In the genomic region with DNA sequence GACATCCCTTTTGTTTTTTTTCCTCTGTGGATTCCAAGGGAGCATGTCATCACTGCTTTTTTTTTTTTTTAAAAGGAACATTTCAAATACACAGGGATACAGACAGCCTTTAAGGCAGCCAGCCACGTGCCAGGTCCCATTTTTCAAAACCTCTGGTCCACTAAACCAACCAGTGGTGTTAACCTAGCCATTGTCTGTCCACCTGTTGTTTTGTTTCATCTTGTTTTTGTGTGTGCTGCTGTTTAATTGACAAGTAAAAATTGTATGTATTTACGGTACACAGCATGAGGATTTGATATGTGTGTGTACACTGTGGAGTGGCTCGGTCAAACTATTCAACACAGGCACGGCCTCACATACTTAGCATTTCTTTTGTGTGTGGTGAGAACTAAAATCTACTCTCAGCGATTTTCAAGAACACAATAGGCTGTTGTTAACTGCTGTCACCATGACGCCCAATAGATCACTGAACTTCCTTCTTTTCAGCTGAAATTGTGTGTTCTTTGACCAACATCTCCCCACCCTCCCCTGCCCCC, we compare ENCODE assay signal across 9 cellular contexts. TPM values are rescaled to one million over a fixed set of nuclear protein-coding genes. Genes with fewer than 3 reads are reported as not detected.
DNase-seq lines count a peak whose midpoint lies in the region; ATAC-seq, FAIRE-seq and TF ChIP-seq lines count a peak whose summit lies in the region.
"Had no signal": no experiment of that assay in that cellular context is flagged by ENCODE, and none has a peak within 500 bp of the region (broad histone marks: within the 10 kb centered on the region; RNA-seq: fewer than 3 reads in every experiment).

No MANE protein-coding gene starts in this region.

- H3K79me1 ChIP-seq in mesendoderm (ENCODE audit: low read length) = no peaks in the 10 kb centered on the region

- no peaks in the 10 kb centered on the region for H3K79me2 ChIP-seq in mesendoderm (ENCODE audit: control insufficient read depth, insufficient read depth, low read length)

- H3K27me3 ChIP-seq in bronchial epithelial cell (ENCODE audit: control insufficient read depth, insufficient read depth, low read length) (no peaks in the 10 kb centered on the region), mesendoderm (ENCODE audit: insufficient read depth, low read length, poor library complexity) (no peaks in the 10 kb centered on the region)

- POLR2A ChIA-PET in activated CD8-positive, alpha-beta T cell treated with anti-CD3 and anti-CD28 coated beads for 36 hours (lab: Charles Lee) = no interaction called here

- no peak overlapping the region for H3K4me3 Mint-ChIP-seq in activated CD8-positive, alpha-beta T cell treated with anti-CD3 and anti-CD28 coated beads for 36 hours
- no peak overlapping the region for H3K4me3 Mint-ChIP-seq in activated naive CD8-positive, alpha-beta T cell treated with anti-CD3 and anti-CD28 coated beads for 36 hours

- WGBS in mesendoderm (ENCODE audit: extremely low coverage, insufficient coverage, low lambda C conversion rate) = no CpG with 5 or more reads among the region's 6 CpGs

- no peak for TF ChIP-seq CTCF in bronchial epithelial cell (IDR thresholded peaks at IDR 0.05; ENCODE audit: insufficient read depth, low read length, severe bottlenecking)
- TF ChIP-seq CTCF in activated CD8-positive, alpha-beta T cell treated with anti-CD3 and anti-CD28 coated beads for 36 hours (IDR thresholded peaks at IDR 0.05) = no peak

- peaks cover 2% of the 10 kb centered on the region for H3K4me1 ChIP-seq in mesendoderm (ENCODE audit: control insufficient read depth, low read depth, low read length)

- no peak overlapping the region for H3K18ac ChIP-seq in mesendoderm (ENCODE audit: low read length)

- H3K4me1 Mint-ChIP-seq in activated CD8-positive, alpha-beta T cell treated with anti-CD3 and anti-CD28 coated beads for 36 hours (ENCODE audit: low read depth) = peaks cover 2% of the 10 kb centered on the region
- H3K4me1 Mint-ChIP-seq in activated naive CD8-positive, alpha-beta T cell treated with anti-CD3 and anti-CD28 coated beads for 36 hours = peaks cover 4% of the 10 kb centered on the region

- H3K27ac ChIP-seq in mesendoderm (ENCODE audit: low read depth, low read length) = no peak overlapping the region

- CTCF ChIA-PET in activated CD8-positive, alpha-beta T cell treated with anti-CD3 and anti-CD28 coated beads for 36 hours (lab: Charles Lee) = interaction anchor here (1.3 kb wide), 1 partner anchor 365 kb away, joined by 4 read pairs; no protein-coding TSS in a partner anchor

- no peak overlapping the region for H2AK5ac ChIP-seq in mesendoderm (ENCODE audit: low read length)

- ATAC-seq in activated CD8-positive, alpha-beta T cell treated with anti-CD3 and anti-CD28 coated beads for 36 hours = no peak

- no peak overlapping the region for H3K27ac Mint-ChIP-seq in activated CD8-positive, alpha-beta T cell treated with anti-CD3 and anti-CD28 coated beads for 36 hours
- H3K27ac Mint-ChIP-seq in activated naive CD8-positive, alpha-beta T cell treated with anti-CD3 and anti-CD28 coated beads for 36 hours = no peak overlapping the region

- H4K8ac ChIP-seq in mesendoderm (ENCODE audit: low read depth, low read length) = no peak overlapping the region

- H3K36me3 Mint-ChIP-seq in activated CD8-positive, alpha-beta T cell treated with anti-CD3 and anti-CD28 coated beads for 36 hours (ENCODE audit: low read depth) = no peaks in the 10 kb centered on the region
- no peaks in the 10 kb centered on the region for H3K36me3 Mint-ChIP-seq in activated naive CD8-positive, alpha-beta T cell treated with anti-CD3 and anti-CD28 coated beads for 36 hours

- no peak overlapping the region for H3K23ac ChIP-seq in mesendoderm (ENCODE audit: low read length)

- intact Hi-C loops in activated CD8-positive, alpha-beta T cell treated with anti-CD3 and anti-CD28 coated beads for 36 hours (cut with micrococcal nuclease) = no loop called here

- H3K4me2 ChIP-seq in mesendoderm (ENCODE audit: low read length) = no peak overlapping the region

- no peak overlapping the region for H2BK120ac ChIP-seq in mesendoderm (ENCODE audit: low read depth, low read length)

- no peak overlapping the region for H3K56ac ChIP-seq in mesendoderm (ENCODE audit: low read length)

- no peak overlapping the region for H3K9ac ChIP-seq in mesendoderm (ENCODE audit: low read length)

- H3K4ac ChIP-seq in mesendoderm (ENCODE audit: low read depth, low read length) = no peak overlapping the region

- no peak overlapping the region for H2BK15ac ChIP-seq in mesendoderm (replicated peaks; ENCODE audit: low read depth)

- DNase-seq in CD1c-positive myeloid dendritic cell (ENCODE audit: extremely low spot score) (peak; percentile 43), M059J (ENCODE audit: low read depth) (peak; percentile 30), bronchial epithelial cell (ENCODE audit: low read depth) (peak; percentile 44), mesendoderm (peak; percentile 59), NCI-H2029 (lab: John Stamatoyannopoulos, UW) (no peak), NCI-H1092 (lab: John Stamatoyannopoulos, UW) (no peak)
- DNase-seq in activated CD8-positive, alpha-beta T cell treated with anti-CD3 and anti-CD28 coated beads for 36 hours = no peak
- DNase-seq in activated naive CD8-positive, alpha-beta T cell treated with anti-CD3 and anti-CD28 coated beads for 36 hours = no peak

- H3K27me3 Mint-ChIP-seq in activated CD8-positive, alpha-beta T cell treated with anti-CD3 and anti-CD28 coated beads for 36 hours = peaks cover 19% of the 10 kb centered on the region
- H3K27me3 Mint-ChIP-seq in activated naive CD8-positive, alpha-beta T cell treated with anti-CD3 and anti-CD28 coated beads for 36 hours = peaks cover 19% of the 10 kb centered on the region

- no peak overlapping the region for H2BK5ac ChIP-seq in mesendoderm (ENCODE audit: low read length)

- H4K5ac ChIP-seq in mesendoderm (ENCODE audit: low read length) = no peak overlapping the region

- H3K9me3 Mint-ChIP-seq in activated CD8-positive, alpha-beta T cell treated with anti-CD3 and anti-CD28 coated beads for 36 hours = no peaks in the 10 kb centered on the region
- H3K9me3 Mint-ChIP-seq in activated naive CD8-positive, alpha-beta T cell treated with anti-CD3 and anti-CD28 coated beads for 36 hours = no peaks in the 10 kb centered on the region

- H3K4me3 ChIP-seq in bronchial epithelial cell (ENCODE audit: low read depth, low read length) = no peak overlapping the region
- no peak overlapping the region for H3K4me3 ChIP-seq in mesendoderm (ENCODE audit: low read length)

- FAIRE-seq in bronchial epithelial cell (lab: Jason Lieb, UNC) = no peak

- H3K36me3 ChIP-seq in bronchial epithelial cell (ENCODE audit: control insufficient read depth, insufficient read depth, low read length) = no peaks in the 10 kb centered on the region
- no peaks in the 10 kb centered on the region for H3K36me3 ChIP-seq in mesendoderm (ENCODE audit: control insufficient read depth, insufficient read depth, low read length)

RNA-seq across cellular contexts. Expression of gene TMEM114, which starts 19.2 kb away (rescaled TPM):
- not detected in 2 replicates for total RNA-seq in M059J (2014; rRNA removed; shearing (Covaris generic))
- total RNA-seq in bronchial epithelial cell = not detected in 2 replicates
- 0.04 TPM for polyA plus RNA-seq in mesendoderm (2013, experiment 1 of 2)
- not detected for polyA plus RNA-seq in mesendoderm (2013, experiment 2 of 2)
- total RNA-seq in activated CD8-positive, alpha-beta T cell treated with anti-CD3 and anti-CD28 coated beads for 36 hours = not detected
- total RNA-seq in activated naive CD8-positive, alpha-beta T cell treated with anti-CD3 and anti-CD28 coated beads for 36 hours = not detected
- total RNA-seq: epithelial cell of proximal tubule had no signal

RNA-seq across cellular contexts. Expression of gene METTL22, which starts 50.4 kb away (rescaled TPM):
- 17.3 and 23.6 TPM in 2 replicates for total RNA-seq in M059J (2014; rRNA removed; shearing (Covaris generic))
- 14.5 and 21.0 TPM in 2 replicates for total RNA-seq in bronchial epithelial cell
- 28.0 TPM for polyA plus RNA-seq in mesendoderm (2013, experiment 1 of 2)
- polyA plus RNA-seq in mesendoderm (2013, experiment 2 of 2) = 26.5 TPM
- total RNA-seq in activated CD8-positive, alpha-beta T cell treated with anti-CD3 and anti-CD28 coated beads for 36 hours = 10 to 100 TPM; 31.7 to 31.9 TPM
- 10 to 100 TPM; 25.0 to 26.8 TPM for total RNA-seq in activated naive CD8-positive, alpha-beta T cell treated with anti-CD3 and anti-CD28 coated beads for 36 hours

Comparison
In these comparisons a context has a peak if more than half of its experiments do, and no peak if none do; other contexts are left out.
1. DNase-seq: peak in CD1c-positive myeloid dendritic cell (single experiment), M059J (single experiment), bronchial epithelial cell (single experiment) and mesendoderm (single experiment); none in NCI-H2029 (single experiment), activated CD8-positive, alpha-beta T cell treated with anti-CD3 and anti-CD28 coated beads for 36 hours (single experiment), activated naive CD8-positive, alpha-beta T cell treated with anti-CD3 and anti-CD28 coated beads for 36 hours (single experiment) and NCI-H1092 (single experiment).